8 cellular contexts compared by ENCODE assay signal in the genomic region with DNA sequence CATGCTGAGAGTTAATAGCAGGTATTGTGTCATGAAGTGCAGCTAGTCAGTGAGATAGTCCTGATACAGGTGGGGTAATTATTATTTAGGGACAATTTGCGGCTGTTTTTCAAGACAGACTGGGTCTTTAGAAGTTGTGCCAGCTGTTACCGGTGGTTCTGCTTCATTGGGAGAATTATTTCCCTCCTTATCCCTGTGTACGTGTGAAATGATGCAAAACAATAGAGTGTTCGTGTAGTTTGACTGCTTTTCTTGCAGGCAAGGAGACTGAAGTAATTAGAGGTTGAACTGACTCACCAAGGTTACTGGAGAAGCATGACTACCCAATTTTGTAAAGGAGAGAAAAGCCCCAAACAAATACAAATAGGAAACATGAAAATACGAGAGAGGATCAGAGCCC.
DNase-seq lines count a peak whose midpoint lies in the region; ATAC-seq and TF ChIP-seq lines count a peak whose summit lies in the region.

No MANE protein-coding gene starts in this region.

- ATAC-seq in central memory CD8-positive, alpha-beta T cell (replicated peaks; ENCODE audit: extremely low read depth, poor library complexity, severe bottlenecking), result no peak
- ATAC-seq in naive thymus-derived CD8-positive, alpha-beta T cell, result no peak
- no peak for ATAC-seq in GM19324 (IDR thresholded peaks at IDR 0.05; ENCODE audit: low FRiP score, unreplicated experiment)

- H3K4me1 ChIP-seq in HUES48 (ENCODE audit: control insufficient read depth, insufficient read depth, low read length), result peaks cover 5% of the 10 kb centered on the region; the same call in 1 of the 2 replicates

- DNase-seq in BJ (ENCODE audit: low read depth) (peak; percentile 77), AML-193 (lab: John Stamatoyannopoulos, UW) (no peak), RPMI8226 (no peak)
- DNase-seq in central memory CD8-positive, alpha-beta T cell (ENCODE audit: low spot score in 2 of 2), result no peak
- DNase-seq in naive thymus-derived CD8-positive, alpha-beta T cell, result no peak
- DNase-seq in activated effector memory CD4-positive, alpha-beta T cell treated with anti-CD3 and anti-CD28 coated beads, Interleukin-2, amount 50 U/mL, for 16 hours, result no peak

- POLR2A ChIA-PET in BJ (lab: Charles Lee), result no interaction called here
- POLR2A ChIA-PET in naive thymus-derived CD8-positive, alpha-beta T cell (lab: Charles Lee), result interaction anchor here (1.2 to 3.0 kb wide), 6 partner anchors 25 to 103 kb away, joined by 3 to 47 read pairs (median 14); a partner anchor contains a TSS

- H3K27me3 Mint-ChIP-seq in central memory CD8-positive, alpha-beta T cell, result no peaks in the 10 kb centered on the region
- no peaks in the 10 kb centered on the region for H3K27me3 Mint-ChIP-seq in naive thymus-derived CD8-positive, alpha-beta T cell

- CTCF ChIA-PET in BJ (lab: Yijun Ruan, JAX), result interaction anchor here (1.2 to 2.1 kb wide), 2 partner anchors 29 to 174 kb away, joined by 3 to 5 read pairs; no protein-coding TSS in a partner anchor

- H3K9me3 ChIP-seq in HUES48 (ENCODE audit: control insufficient read depth, insufficient read depth, low read length), result no peaks in the 10 kb centered on the region

- TF ChIP-seq CTCF in BJ (IDR thresholded peaks at IDR 0.05; ENCODE audit: insufficient read depth, low read depth, low read length), result no peak

- H3K27me3 ChIP-seq in BJ (ENCODE audit: control insufficient read depth, insufficient read depth, low read length) (no peaks in the 10 kb centered on the region), HUES48 (ENCODE audit: control insufficient read depth, insufficient read depth, low read length) (peaks cover 14% of the 10 kb centered on the region)

- no peaks in the 10 kb centered on the region for H3K36me3 ChIP-seq in BJ (ENCODE audit: control insufficient read depth, insufficient read depth, low read length)
- H3K36me3 ChIP-seq in HUES48 (ENCODE audit: control insufficient read depth, insufficient read depth, low read length), result no peaks in the 10 kb centered on the region

- peaks cover 13% of the 10 kb centered on the region for H3K36me3 Mint-ChIP-seq in central memory CD8-positive, alpha-beta T cell (ENCODE audit: insufficient read depth)
- H3K36me3 Mint-ChIP-seq in naive thymus-derived CD8-positive, alpha-beta T cell, result peaks cover 0 to 6% (median 2%) of the 10 kb centered on the region in 3 donors

- peak overlapping the region; percentile 79 for H3K4me3 Mint-ChIP-seq in central memory CD8-positive, alpha-beta T cell
- peak overlapping the region in 7 of 10 donors; percentile 82 to 97 (median 93) for H3K4me3 Mint-ChIP-seq in naive thymus-derived CD8-positive, alpha-beta T cell

- peak overlapping the region; percentile 87 for H3K27ac Mint-ChIP-seq in central memory CD8-positive, alpha-beta T cell (ENCODE audit: low read depth)
- peak overlapping the region in 7 of 10 donors; percentile 13 to 97 (median 81) for H3K27ac Mint-ChIP-seq in naive thymus-derived CD8-positive, alpha-beta T cell

- no peak overlapping the region for H3K9ac ChIP-seq in HUES48 (ENCODE audit: low read depth, low read length)

- peaks cover 18% of the 10 kb centered on the region for H3K4me1 Mint-ChIP-seq in central memory CD8-positive, alpha-beta T cell
- H3K4me1 Mint-ChIP-seq in naive thymus-derived CD8-positive, alpha-beta T cell, result peaks cover 18 to 32% (median 23%) of the 10 kb centered on the region in 4 donors

- no peak overlapping the region for H3K27ac ChIP-seq in HUES48 (ENCODE audit: low read depth, low read length)

- H3K9me3 Mint-ChIP-seq in central memory CD8-positive, alpha-beta T cell, result no peaks in the 10 kb centered on the region
- peaks cover 0 to 10% (median 4%) of the 10 kb centered on the region in 9 donors for H3K9me3 Mint-ChIP-seq in naive thymus-derived CD8-positive, alpha-beta T cell

- H3K4me3 ChIP-seq in BJ (ENCODE audit: low read depth, low read length) (no peak overlapping the region), HUES48 (ENCODE audit: low read depth, low read length) (peak overlapping the region; percentile 59; the same call in 1 of the 2 replicates)
